ENCODE assay signal across 8 cellular contexts in genomic region chr15:31339558-31339895, GRCh38. TPM values are rescaled to one million over a fixed set of nuclear protein-coding genes. Genes with fewer than 3 reads are reported as not detected.
A peak's percentile ranks its signal among the peaks of the same experiment; 100 is the strongest.
DNase-seq lines count a peak whose midpoint lies in the region; ATAC-seq, FAIRE-seq and TF ChIP-seq lines count a peak whose summit lies in the region.

No MANE protein-coding gene starts in this region.

- no peak for DNase-seq in activated naive CD4-positive, alpha-beta T cell treated with anti-CD3 and anti-CD28 coated beads, Interleukin-2, amount 10 ng/mL, durations not matched to agents 7 days and 5 days
- DNase-seq in activated naive CD4-positive, alpha-beta T cell (lab: John Stamatoyannopoulos, UW) = no peak
- DNase-seq in GM12878 (ENCODE audit: low read depth, low spot score) = no peak
- no peak for DNase-seq in transverse colon
- no peak for DNase-seq in hippocampal formation (lab: John Stamatoyannopoulos, UW)
- no peak for DNase-seq in endothelial cell (ENCODE audit: low spot score)
- DNase-seq in activated CD4-positive, CD25-positive, alpha-beta regulatory T cell treated with anti-CD3 and anti-CD28 coated beads, Interleukin-2, amount 50 U/mL, for 72 hours = no peak

- no peaks in the 10 kb centered on the region for H3K9me3 ChIP-seq in GM12878 (replicated peaks; ENCODE audit: control insufficient read depth, insufficient read depth, low read length)
- no peaks in the 10 kb centered on the region for H3K9me3 ChIP-seq in muscle layer of colon (ENCODE audit: low read length)
- no peaks in the 10 kb centered on the region for H3K9me3 ChIP-seq in transverse colon

- H3K4me2 ChIP-seq in GM12878 (ENCODE audit: control insufficient read depth, insufficient read depth) = peak overlapping the region; percentile 97

- H3K36me3 Mint-ChIP-seq in activated naive CD4-positive, alpha-beta T cell treated with anti-CD3 and anti-CD28 coated beads, Interleukin-2, amount 10 ng/mL, durations not matched to agents 7 days and 5 days = peaks cover 45% of the 10 kb centered on the region
- H3K36me3 Mint-ChIP-seq in endothelial cell (ENCODE audit: low read depth, unreplicated experiment) = no peaks in the 10 kb centered on the region

- no peak for FAIRE-seq in GM12878 (lab: Jason Lieb, UNC)

- H2AFZ ChIP-seq in GM12878 (ENCODE audit: control insufficient read depth, low read depth, low read length) = no peak overlapping the region

- TF ChIP-seq POLR2A in GM12878 (IDR thresholded peaks at IDR 0.05; ENCODE audit: low read depth, low read length) (no peak), transverse colon (IDR thresholded peaks at IDR 0.05) (no peak)

- H3K27me3 Mint-ChIP-seq in activated naive CD4-positive, alpha-beta T cell treated with anti-CD3 and anti-CD28 coated beads, Interleukin-2, amount 10 ng/mL, durations not matched to agents 7 days and 5 days = no peaks in the 10 kb centered on the region
- H3K27me3 Mint-ChIP-seq in endothelial cell (ENCODE audit: unreplicated experiment) = peaks cover 7% of the 10 kb centered on the region

- H3K27me3 ChIP-seq in GM12878 (replicated peaks in 1 of 2; ENCODE audit: control insufficient read depth in 2 of 2, insufficient read depth in 2 of 2, low read length in 1 of 2) (no peaks in the 10 kb centered on the region), muscle layer of colon (ENCODE audit: control insufficient read depth in 1 of 2, insufficient read depth in 2 of 2, low read length in 2 of 2) (no peaks in the 10 kb centered on the region), transverse colon (no peaks in the 10 kb centered on the region)

- RAD21 ChIA-PET in GM12878 (lab: Charles Lee; ENCODE audit: unreplicated experiment) = interaction anchor here (0.9 to 2.4 kb wide), 2 partner anchors 14 to 111 kb away, joined by 4 to 16 read pairs; no protein-coding TSS in a partner anchor

- peaks cover 99% of the 10 kb centered on the region for H3K79me2 ChIP-seq in GM12878 (ENCODE audit: control insufficient read depth, insufficient read depth, low read length)

- POLR2A ChIA-PET in GM12878 (lab: Charles Lee) = no interaction called here

- H3K4me3 ChIP-seq in GM12878 (no peak overlapping the region), muscle layer of colon (ENCODE audit: low read depth in 1 of 2, low read length in 2 of 2) (no peak overlapping the region), transverse colon (no peak overlapping the region)

- in situ Hi-C loops in GM12878 (cut with MboI) = loop anchor here (10.0 to 25.0 kb wide), 3 partner anchors 335 to 1273 kb away; partner anchors contain the start of genes ARHGAP11A and ARHGAP11B
- in situ Hi-C loops in transverse colon (cut with MboI; ENCODE audit: low pct_ligation_motif_present in 1 of 4, low pct_unique_long_range_greater_than_20kb in 1 of 4, low sequenced_read_pairs in 3 of 4) = loop anchor here in 3 of 4 donors (10.0 kb wide), 2 partner anchors 125 to 145 kb away; no protein-coding TSS in a partner anchor

- TF ChIP-seq CTCF in GM12878 (IDR thresholded peaks at IDR 0.05 in 2 of 3, conservative IDR thresholded peaks at IDR 0.05 in 1 of 3; ENCODE audit: control insufficient read depth in 2 of 3, extremely low read depth in 1 of 3, insufficient read depth in 1 of 3, low read depth in 3 of 3, low read length in 3 of 3) (no peak), transverse colon (IDR thresholded peaks at IDR 0.05) (no peak), endothelial cell (IDR thresholded peaks at IDR 0.05; ENCODE audit: unreplicated experiment) (no peak)

- CTCF ChIA-PET in activated naive CD4-positive, alpha-beta T cell treated with anti-CD3 and anti-CD28 coated beads, Interleukin-2, amount 10 ng/mL, durations not matched to agents 7 days and 5 days (lab: Charles Lee) = interaction anchor here (0.8 to 4.8 kb wide), 5 partner anchors 9 to 148 kb away, joined by 3 to 21 read pairs (median 4); no protein-coding TSS in a partner anchor
- CTCF ChIA-PET in GM12878 (lab: Yijun Ruan, JAX) = no interaction called here

- TF ChIP-seq EP300 in GM12878 (IDR thresholded peaks at IDR 0.05; ENCODE audit: borderline replicate concordance in 1 of 2, control insufficient read depth in 1 of 2, low read depth in 2 of 2, low read length in 2 of 2) = no peak
- no peak for TF ChIP-seq EP300 in transverse colon (IDR thresholded peaks at IDR 0.05; ENCODE audit: low read depth)

- H3K9me3 Mint-ChIP-seq in activated naive CD4-positive, alpha-beta T cell treated with anti-CD3 and anti-CD28 coated beads, Interleukin-2, amount 10 ng/mL, durations not matched to agents 7 days and 5 days = no peaks in the 10 kb centered on the region
- no peaks in the 10 kb centered on the region for H3K9me3 Mint-ChIP-seq in endothelial cell (ENCODE audit: unreplicated experiment)

- peaks cover 10% of the 10 kb centered on the region for H4K20me1 ChIP-seq in GM12878 (ENCODE audit: control insufficient read depth, insufficient read depth)

- H3K4me1 Mint-ChIP-seq in activated naive CD4-positive, alpha-beta T cell treated with anti-CD3 and anti-CD28 coated beads, Interleukin-2, amount 10 ng/mL, durations not matched to agents 7 days and 5 days = peaks cover 100% of the 10 kb centered on the region
- H3K4me1 Mint-ChIP-seq in endothelial cell (ENCODE audit: unreplicated experiment) = peaks cover 38% of the 10 kb centered on the region

- no peak overlapping the region for H3K9ac ChIP-seq in GM12878 (ENCODE audit: control insufficient read depth, insufficient read depth, low read length)
- H3K9ac ChIP-seq in muscle layer of colon (ENCODE audit: low read length) = no peak overlapping the region

- peaks cover 95% of the 10 kb centered on the region for H3K4me1 ChIP-seq in GM12878 (ENCODE audit: control insufficient read depth, insufficient read depth, low read length)
- H3K4me1 ChIP-seq in muscle layer of colon (ENCODE audit: insufficient read depth, low read length) = peaks cover 90% of the 10 kb centered on the region
- H3K4me1 ChIP-seq in transverse colon = peaks cover 63 to 100% (median 84%) of the 10 kb centered on the region in 4 donors

- ATAC-seq in GM12878 = no peak

- TF ChIP-seq RAD21 in GM12878 (IDR thresholded peaks at IDR 0.05; ENCODE audit: insufficient read depth, low read depth, low read length) = no peak

- intact Hi-C loops in GM12878 (cut with micrococcal nuclease; ENCODE audit: unreplicated experiment) (no loop called here), transverse colon (cut with DNase I; ENCODE audit: low total_unique reads) (loop anchor here (10.0 kb wide), 1 partner anchor 55 kb away; no protein-coding TSS in a partner anchor)

- SMC1A ChIA-PET in GM12878 (lab: Charles Lee; ENCODE audit: uncharacterized antibody, unreplicated experiment) = interaction anchor here (1.8 kb wide), 1 partner anchor 27 kb away, joined by 6 read pairs; no protein-coding TSS in a partner anchor

- H3K27ac Mint-ChIP-seq in activated naive CD4-positive, alpha-beta T cell treated with anti-CD3 and anti-CD28 coated beads, Interleukin-2, amount 10 ng/mL, durations not matched to agents 7 days and 5 days = peak overlapping the region; percentile 88
- H3K27ac Mint-ChIP-seq in endothelial cell (ENCODE audit: unreplicated experiment) = no peak overlapping the region

- H3K36me3 ChIP-seq in GM12878 (ENCODE audit: control insufficient read depth in 2 of 2, insufficient read depth in 2 of 2, low read length in 1 of 2) = peaks cover 7 to 24% of the 10 kb centered on the region in 2 experiments
- H3K36me3 ChIP-seq in muscle layer of colon (ENCODE audit: insufficient read depth, low read length) = no peaks in the 10 kb centered on the region
- no peaks in the 10 kb centered on the region for H3K36me3 ChIP-seq in transverse colon

- no peak overlapping the region for H3K4me3 Mint-ChIP-seq in activated naive CD4-positive, alpha-beta T cell treated with anti-CD3 and anti-CD28 coated beads, Interleukin-2, amount 10 ng/mL, durations not matched to agents 7 days and 5 days
- H3K4me3 Mint-ChIP-seq in endothelial cell (ENCODE audit: unreplicated experiment) = no peak overlapping the region

- H3K27ac ChIP-seq in GM12878 (ENCODE audit: control insufficient read depth, insufficient read depth) (peak overlapping the region; percentile 83), muscle layer of colon (ENCODE audit: low read depth, low read length) (peak overlapping the region; percentile 63), transverse colon (peak overlapping the region; percentile 72 to 76 (median 74))

- WGBS in GM12878 (ENCODE audit: insufficient coverage, insufficient replicate concordance, low lambda C conversion rate, missing lambda C conversion rate) = 78% methylated on average over 10 of the region's 10 CpGs
- WGBS in transverse colon (ENCODE audit: low coverage in 1 of 2), 2 donors = 79% methylated on average over 5 of the region's 10 CpGs; no CpG with 5 or more reads in 1 of the 2 donors

- BruUV-seq in GM12878 (replicated peaks; lab: Mats Ljungman, UMichigan) = no TSS peak

TF ChIP-seq in GM12878, 131 proteins besides CTCF, POLR2A, EP300 and RAD21 (continues in another document):
- no peak for TF ChIP-seq ATF7 (IDR thresholded peaks at IDR 0.05; ENCODE audit: low read depth)
- no peak for TF ChIP-seq NR2C2 (IDR thresholded peaks at IDR 0.05; ENCODE audit: borderline replicate concordance, control insufficient read depth, insufficient read length, low read depth)
- TF ChIP-seq POU2F2 (IDR thresholded peaks at IDR 0.05; ENCODE audit: borderline replicate concordance, low read depth, low read length) = no peak

RNA-seq across cellular contexts. Expression of gene KLF13, which starts 12.9 kb away (rescaled TPM):
- total RNA-seq in GM12878 (2013; cell fraction: nucleolus; rRNA removed) = 47.3 and 48.6 TPM in 2 replicates
- total RNA-seq in GM12878 (2014; rRNA removed) = 49.3 and 51.8 TPM in 2 replicates
- total RNA-seq in GM12878 (2014; rRNA removed; fragmentation: Illumina TruSeq; extraction: Trizol) = 64.7 and 65.1 TPM in 2 replicates
- total RNA-seq in GM12878 (2021) = 109 and 112 TPM in 2 replicates
- polyA plus RNA-seq in GM12878 (2011; ENCODE audit: low read depth) = 21.1 TPM
- 71.9 and 72.0 TPM in 2 replicates for polyA plus RNA-seq in GM12878 (2011; rRNA removed)
- 40.2 and 46.9 TPM in 2 replicates for polyA plus RNA-seq in GM12878 (2011; cell fraction: cytosol; rRNA removed)
- polyA plus RNA-seq in GM12878 (2011; cell fraction: nucleus; rRNA removed) = 35.3 and 41.2 TPM in 2 replicates
- 50.2 and 70.7 TPM in 2 replicates for polyA plus RNA-seq in GM12878 (2012)
- 42.3 and 48.2 TPM in 2 replicates for polyA plus RNA-seq in GM12878 (2014; fragmentation: Illumina TruSeq; extraction: Trizol)
- polyA plus RNA-seq in GM12878 (2014; fragmentation: Nextera tagmentation; extraction: Ambion mirVana) = 10 to 100 TPM; 31.1 to 63.1 TPM
- polyA plus RNA-seq in GM12878 (2014; rRNA removed) = 51.0 and 52.4 TPM in 2 replicates
- polyA plus RNA-seq in GM12878 (2016; fragmentation: Nextera tagmentation; extraction: Ambion mirVana) = 10 to 100 TPM; 20.3 to 24.4 TPM
- polyA minus RNA-seq in GM12878 (2011; rRNA and poly(A)+ RNA removed) = 55.7 and 58.5 TPM in 2 replicates
- polyA minus RNA-seq in GM12878 (2011; cell fraction: cytosol; rRNA and poly(A)+ RNA removed) = 23.3 and 37.1 TPM in 2 replicates
- 10.3 and 17.7 TPM in 2 replicates for polyA minus RNA-seq in GM12878 (2011; cell fraction: nucleus; rRNA and poly(A)+ RNA removed)
- total RNA-seq in transverse colon = 10 to 100 TPM; 39.0 to 81.2 (median 68.8) TPM
- 45.1 TPM for total RNA-seq in endothelial cell (ENCODE audit: unreplicated experiment)
